In genomic region chr2:230411484-230412368, GRCh38 we compare ENCODE assay signal across 8 cellular contexts. TPM values are rescaled to one million over a fixed set of nuclear protein-coding genes. Genes with fewer than 3 reads are reported as not detected.
DNase-seq lines count a peak whose midpoint lies in the region; ATAC-seq and TF ChIP-seq lines count a peak whose summit lies in the region.

No MANE protein-coding gene starts in this region.

- H3K36me3 Mint-ChIP-seq in CD8-positive, alpha-beta memory T cell: peaks cover 0 to 24% (median 3%) of the 10 kb centered on the region in 3 donors
- no peaks in the 10 kb centered on the region for H3K36me3 Mint-ChIP-seq in neural crest cell (ENCODE audit: low read depth)

- H3K27ac ChIP-seq in CD8-positive, alpha-beta memory T cell (ENCODE audit: low read depth, low read length): peak overlapping the region; percentile 83
- H3K27ac ChIP-seq in Peyer's patch (peak overlapping the region; percentile 89 to 96 (median 91)), thymus (ENCODE audit: low read depth) (peak overlapping the region; percentile 88)

- no peaks in the 10 kb centered on the region for H3K9me3 Mint-ChIP-seq in CD8-positive, alpha-beta memory T cell
- H3K9me3 Mint-ChIP-seq in neural crest cell: no peaks in the 10 kb centered on the region

- peak; percentile 48 to 58 for TF ChIP-seq POLR2A in Peyer's patch (IDR thresholded peaks at IDR 0.05)

- H3K4me1 ChIP-seq in CD8-positive, alpha-beta memory T cell (ENCODE audit: insufficient read depth, low read length): peaks cover 39% of the 10 kb centered on the region
- H3K4me1 ChIP-seq in Peyer's patch (peaks cover 0 to 15% (median 9%) of the 10 kb centered on the region in 4 donors), thymus (ENCODE audit: control insufficient read depth, insufficient read depth, low read length) (peaks cover 17% of the 10 kb centered on the region)

- no peaks in the 10 kb centered on the region for H3K36me3 ChIP-seq in CD8-positive, alpha-beta memory T cell (ENCODE audit: insufficient read depth, low read length)
- H3K36me3 ChIP-seq in Peyer's patch (no peaks in the 10 kb centered on the region), thymus (ENCODE audit: control insufficient read depth, insufficient read depth) (no peaks in the 10 kb centered on the region)

- 2% methylated on average over 61 of the region's 61 CpGs for WGBS in thymus

- POLR2A ChIA-PET in CD8-positive, alpha-beta memory T cell (lab: Charles Lee): interaction anchor here (0.9 to 1.3 kb wide), 2 partner anchors 8 to 186 kb away, joined by 3 to 4 read pairs; partner anchors contain the start of gene SP140

- CTCF ChIA-PET in CD8-positive, alpha-beta memory T cell (lab: Charles Lee): interaction anchor here (1.2 to 2.0 kb wide), 4 partner anchors 59 to 192 kb away, joined by 3 to 5 read pairs (median 4); partner anchors contain the start of gene SP110

- H3K27ac Mint-ChIP-seq in CD8-positive, alpha-beta memory T cell: peak overlapping the region; percentile 98 to 100 (median 100)
- H3K27ac Mint-ChIP-seq in neural crest cell (ENCODE audit: unreplicated experiment): peak overlapping the region; percentile 97

- TF ChIP-seq CTCF in Peyer's patch (IDR thresholded peaks at IDR 0.05) (no peak), foreskin fibroblast (IDR thresholded peaks at IDR 0.05; ENCODE audit: low read depth, low read length) (no peak), neural crest cell (conservative IDR thresholded peaks at IDR 0.05) (no peak)

- peak overlapping the region; percentile 95 for H3K4me3 ChIP-seq in CD8-positive, alpha-beta memory T cell (ENCODE audit: low read length)
- H3K4me3 ChIP-seq in Peyer's patch: peak overlapping the region; percentile 64 to 82 (median 78)
- H3K4me3 ChIP-seq in foreskin fibroblast (ENCODE audit: low read depth in 1 of 2, low read length in 2 of 2): peak overlapping the region; percentile 73 to 75
- peak overlapping the region; percentile 57 for H3K4me3 ChIP-seq in thymus (ENCODE audit: low read length)

- H3K4me3 Mint-ChIP-seq in CD8-positive, alpha-beta memory T cell: peak overlapping the region; percentile 96 to 100 (median 98)
- peak overlapping the region; percentile 92 for H3K4me3 Mint-ChIP-seq in neural crest cell

- DNase-seq in CD8-positive, alpha-beta memory T cell: peak; percentile 63 to 75 (median 66)
- peak; percentile 56 to 85 (median 84) for DNase-seq in Peyer's patch
- peak; percentile 52 for DNase-seq in activated gamma-delta T cell treated with Interleukin-2 at 50 U/mL for 16 hours
- peak; percentile 67 to 87 for DNase-seq in foreskin fibroblast
- DNase-seq in neural crest cell (ENCODE audit: low read depth, low spot score): peak; percentile 40

- ATAC-seq in GM19324 (IDR thresholded peaks at IDR 0.05; ENCODE audit: low FRiP score, unreplicated experiment) (peak; percentile 56), HG03432 (IDR thresholded peaks at IDR 0.05; ENCODE audit: unreplicated experiment) (peak; percentile 67)

- H3K27me3 ChIP-seq in CD8-positive, alpha-beta memory T cell (ENCODE audit: insufficient read depth, low read length, poor library complexity, severe bottlenecking): no peaks in the 10 kb centered on the region
- H3K27me3 ChIP-seq in Peyer's patch: no peaks in the 10 kb centered on the region
- H3K27me3 ChIP-seq in thymus (ENCODE audit: control insufficient read depth, insufficient read depth): no peaks in the 10 kb centered on the region

- peaks cover 48 to 85% (median 85%) of the 10 kb centered on the region in 3 donors for H3K4me1 Mint-ChIP-seq in CD8-positive, alpha-beta memory T cell
- peaks cover 9% of the 10 kb centered on the region for H3K4me1 Mint-ChIP-seq in neural crest cell

- no peaks in the 10 kb centered on the region for H3K27me3 Mint-ChIP-seq in CD8-positive, alpha-beta memory T cell
- H3K27me3 Mint-ChIP-seq in neural crest cell (ENCODE audit: low read depth): peaks cover 45% of the 10 kb centered on the region

- H3K9me3 ChIP-seq in CD8-positive, alpha-beta memory T cell (ENCODE audit: low read length): no peaks in the 10 kb centered on the region
- H3K9me3 ChIP-seq in Peyer's patch: no peaks in the 10 kb centered on the region
- no peaks in the 10 kb centered on the region for H3K9me3 ChIP-seq in thymus (ENCODE audit: control insufficient read depth)

RNA-seq across cellular contexts. Expression of gene SP100, which starts 4.3 kb away (rescaled TPM):
- total RNA-seq in CD8-positive, alpha-beta memory T cell: 10 to 100 TPM; 82.7 to 84.4 TPM
- polyA plus RNA-seq in CD8-positive, alpha-beta memory T cell: 209 TPM
- total RNA-seq in Peyer's patch (100 to 1,000 TPM; 106 to 498 (median 127) TPM), neural crest cell (not detected in 2 replicates)
- polyA plus RNA-seq in thymus: 97.7 TPM

Comparison
In these comparisons a context has a peak if more than half of its experiments do, and no peak if none do; other contexts are left out.
1. Peak in every context shown above with its lines: DNase-seq, ATAC-seq, H3K4me3 ChIP-seq and H3K27ac ChIP-seq.
2. RNA of gene SP100, which starts 4.3 kb away (total RNA-seq): 106 to 498 TPM in Peyer's patch and 82.7 to 84.4 TPM in CD8-positive, alpha-beta memory T cell; not detected in neural crest cell; every median in the first group is over 10 times any median in the second.